16 cellular contexts compared by ENCODE assay signal in genomic region chr17:7553356-7553755, GRCh38. TPM values are rescaled to one million over a fixed set of nuclear protein-coding genes. Genes with fewer than 3 reads are reported as not detected.
A peak's percentile ranks its signal among the peaks of the same experiment; 100 is the strongest.
DNase-seq lines count a peak whose midpoint lies in the region; ATAC-seq and TF ChIP-seq lines count a peak whose summit lies in the region.
"Had no signal": no experiment of that assay in that cellular context is flagged by ENCODE, and none has a peak within 500 bp of the region (broad histone marks: within the 10 kb centered on the region; RNA-seq: fewer than 3 reads in every experiment).

No MANE protein-coding gene starts in this region.

- no peak for TF ChIP-seq POLR2A in upper lobe of left lung (IDR thresholded peaks at IDR 0.05)

- 88 to 95% methylated on average over 1 of the region's 1 CpG for WGBS in upper lobe of left lung, 2 donors

- no peaks in the 10 kb centered on the region for H3K9me3 Mint-ChIP-seq in activated naive CD4-positive, alpha-beta T cell treated with anti-CD3 and anti-CD28 coated beads, Interleukin-2, amount 50 U/mL, for 24 hours
- no peaks in the 10 kb centered on the region for H3K9me3 Mint-ChIP-seq in activated CD8-positive, alpha-beta T cell treated with anti-CD3 and anti-CD28 coated beads for 36 hours

- no peaks in the 10 kb centered on the region for H3K9me3 ChIP-seq in left lung
- no peaks in the 10 kb centered on the region for H3K9me3 ChIP-seq in upper lobe of left lung
- H3K9me3 ChIP-seq in BE2C, result no peaks in the 10 kb centered on the region
- H3K9me3 ChIP-seq: SJCRH30, thyroid gland had no signal

- no peak for TF ChIP-seq EP300 in upper lobe of left lung (IDR thresholded peaks at IDR 0.05)

- ATAC-seq in activated CD8-positive, alpha-beta T cell treated with anti-CD3 and anti-CD28 coated beads for 36 hours, result no peak
- no peak for ATAC-seq in left lung
- no peak for ATAC-seq in upper lobe of left lung (ENCODE audit: low FRiP score in 2 of 2)
- no peak for ATAC-seq in HG03571 (IDR thresholded peaks at IDR 0.05; ENCODE audit: unreplicated experiment)
- ATAC-seq: foreskin keratinocyte had no signal

- peaks cover 21 to 73% of the 10 kb centered on the region in 2 donors for H3K4me1 ChIP-seq in left lung
- H3K4me1 ChIP-seq in upper lobe of left lung, result peaks cover 26 to 46% (median 33%) of the 10 kb centered on the region in 4 donors
- no peaks in the 10 kb centered on the region; the same call in 1 of the 2 replicates for H3K4me1 ChIP-seq in BE2C
- H3K4me1 ChIP-seq: foreskin keratinocyte had no signal

- no peak overlapping the region for H3K4me3 ChIP-seq in left lung
- H3K4me3 ChIP-seq in upper lobe of left lung, result no peak overlapping the region
- no peak overlapping the region for H3K4me3 ChIP-seq in BE2C (ENCODE audit: low read depth, low read length)
- H3K4me3 ChIP-seq: SJCRH30, thyroid gland had no signal

- H3K27ac ChIP-seq in left lung (peak overlapping the region; percentile 44 to 82), upper lobe of left lung (peak overlapping the region; percentile 41 to 70 (median 61))
- H3K27ac ChIP-seq: foreskin keratinocyte, SJCRH30, thyroid gland had no signal

- intact Hi-C loops in activated CD8-positive, alpha-beta T cell treated with anti-CD3 and anti-CD28 coated beads for 36 hours (cut with micrococcal nuclease), result no loop called here
- intact Hi-C loops in left lung (cut with DNase I), result no loop called here

- H3K27ac Mint-ChIP-seq in activated naive CD4-positive, alpha-beta T cell treated with anti-CD3 and anti-CD28 coated beads, Interleukin-2, amount 50 U/mL, for 24 hours, result peak overlapping the region; percentile 86
- peak overlapping the region; percentile 87 for H3K27ac Mint-ChIP-seq in activated CD8-positive, alpha-beta T cell treated with anti-CD3 and anti-CD28 coated beads for 36 hours
- H3K27ac Mint-ChIP-seq: brain had no signal

- peak overlapping the region; percentile 3 for H3K4me3 Mint-ChIP-seq in activated naive CD4-positive, alpha-beta T cell treated with anti-CD3 and anti-CD28 coated beads, Interleukin-2, amount 50 U/mL, for 24 hours
- H3K4me3 Mint-ChIP-seq in activated CD8-positive, alpha-beta T cell treated with anti-CD3 and anti-CD28 coated beads for 36 hours, result peak overlapping the region; percentile 21
- H3K4me3 Mint-ChIP-seq: brain had no signal

- H3K4me1 Mint-ChIP-seq in activated naive CD4-positive, alpha-beta T cell treated with anti-CD3 and anti-CD28 coated beads, Interleukin-2, amount 50 U/mL, for 24 hours, result peaks cover 78% of the 10 kb centered on the region
- H3K4me1 Mint-ChIP-seq in activated CD8-positive, alpha-beta T cell treated with anti-CD3 and anti-CD28 coated beads for 36 hours (ENCODE audit: low read depth), result peaks cover 70% of the 10 kb centered on the region

- POLR2A ChIA-PET in activated CD8-positive, alpha-beta T cell treated with anti-CD3 and anti-CD28 coated beads for 36 hours (lab: Charles Lee), result interaction anchor here (0.7 to 2.9 kb wide), 6 partner anchors 8 to 69 kb away, joined by 3 to 16 read pairs (median 8); partner anchors contain the start of genes POLR2A and SENP3

- H3K27me3 Mint-ChIP-seq in activated naive CD4-positive, alpha-beta T cell treated with anti-CD3 and anti-CD28 coated beads, Interleukin-2, amount 50 U/mL, for 24 hours, result no peaks in the 10 kb centered on the region
- H3K27me3 Mint-ChIP-seq in activated CD8-positive, alpha-beta T cell treated with anti-CD3 and anti-CD28 coated beads for 36 hours, result no peaks in the 10 kb centered on the region

- H3K36me3 Mint-ChIP-seq in activated naive CD4-positive, alpha-beta T cell treated with anti-CD3 and anti-CD28 coated beads, Interleukin-2, amount 50 U/mL, for 24 hours, result no peaks in the 10 kb centered on the region
- H3K36me3 Mint-ChIP-seq in activated CD8-positive, alpha-beta T cell treated with anti-CD3 and anti-CD28 coated beads for 36 hours (ENCODE audit: low read depth), result peaks cover 1% of the 10 kb centered on the region
- H3K36me3 Mint-ChIP-seq: brain had no signal

- TF ChIP-seq CTCF in activated CD8-positive, alpha-beta T cell treated with anti-CD3 and anti-CD28 coated beads for 36 hours (IDR thresholded peaks at IDR 0.05), result no peak
- TF ChIP-seq CTCF in left lung (IDR thresholded peaks at IDR 0.05) (no peak), upper lobe of left lung (IDR thresholded peaks at IDR 0.05) (no peak), BE2C (IDR thresholded peaks at IDR 0.05; ENCODE audit: low read depth, low read length) (no peak)

- H3K27me3 ChIP-seq in left lung (no peaks in the 10 kb centered on the region), upper lobe of left lung (no peaks in the 10 kb centered on the region), BE2C (no peaks in the 10 kb centered on the region)
- H3K27me3 ChIP-seq: foreskin keratinocyte, SJCRH30, thyroid gland had no signal

- H3K36me3 ChIP-seq in left lung, result peaks cover 0 to 7% of the 10 kb centered on the region in 2 donors
- peaks cover 0 to 4% (median 0%) of the 10 kb centered on the region in 4 donors for H3K36me3 ChIP-seq in upper lobe of left lung
- H3K36me3 ChIP-seq in BE2C, result no peaks in the 10 kb centered on the region
- H3K36me3 ChIP-seq: SJCRH30, thyroid gland had no signal

- DNase-seq in activated naive CD4-positive, alpha-beta T cell (lab: John Stamatoyannopoulos, UW), result no peak
- no peak for DNase-seq in activated CD8-positive, alpha-beta T cell treated with anti-CD3 and anti-CD28 coated beads for 36 hours
- DNase-seq in left lung, result no peak
- DNase-seq in upper lobe of left lung, result no peak
- DNase-seq in iPS-NIHi7 (ENCODE audit: extremely low spot score), result no peak
- DNase-seq in BE2C, result no peak
- DNase-seq: DMS79 treated with DMSO at 0.1 percent for 48 hours; effector CD4-positive, alpha-beta T cell; foreskin keratinocyte; midbrain; NCI-H2107; SJCRH30; thyroid gland had no signal

- CTCF ChIA-PET in activated CD8-positive, alpha-beta T cell treated with anti-CD3 and anti-CD28 coated beads for 36 hours (lab: Charles Lee), result interaction anchor here (1.1 to 3.0 kb wide), 4 partner anchors 12 to 39 kb away, joined by 3 to 27 read pairs (median 6); no protein-coding TSS in a partner anchor

RNA-seq across cellular contexts. Expression of gene TNFSF12, which starts 4.5 kb away (rescaled TPM):
- 10 to 100 TPM; 11.8 to 13.8 TPM for total RNA-seq in activated CD8-positive, alpha-beta T cell treated with anti-CD3 and anti-CD28 coated beads for 36 hours
- total RNA-seq in left lung (10 to 100 TPM; 48.5 to 50.5 TPM), upper lobe of left lung (100 to 1,000 TPM in 1 of 6 donors, 10 to 100 TPM in 5; 32.3 to 158 (median 73.2) TPM)
- polyA plus RNA-seq in BE2C (2012; ENCODE audit: insufficient read depth, insufficient read length, low read depth), result not detected
- total RNA-seq: SJCRH30 had no signal

RNA-seq across cellular contexts. Expression of gene TNFSF13, which starts 5.2 kb away (rescaled TPM):
- total RNA-seq in activated CD8-positive, alpha-beta T cell treated with anti-CD3 and anti-CD28 coated beads for 36 hours, result 1 to 10 TPM; 4.0 to 6.9 TPM
- total RNA-seq in left lung (10 to 100 TPM; 79.2 to 87.4 TPM), upper lobe of left lung (100 to 1,000 TPM in 4 of 6 donors, 10 to 100 TPM in 2; 74.2 to 226 (median 129) TPM)
- 1.5 TPM for polyA plus RNA-seq in BE2C (2012; ENCODE audit: insufficient read depth, insufficient read length, low read depth)

RNA-seq across cellular contexts. Expression of gene SENP3, which starts 8.4 kb away (rescaled TPM):
- 10 to 100 TPM; 60.2 to 63.2 TPM for total RNA-seq in activated CD8-positive, alpha-beta T cell treated with anti-CD3 and anti-CD28 coated beads for 36 hours
- total RNA-seq in left lung (10 to 100 TPM; 43.5 to 48.6 TPM), upper lobe of left lung (100 to 1,000 TPM in 1 of 6 donors, 10 to 100 TPM in 5; 54.2 to 108 (median 57.5) TPM)
- polyA plus RNA-seq in BE2C (2012; ENCODE audit: insufficient read depth, insufficient read length, low read depth), result 96.1 TPM

RNA-seq across cellular contexts. Expression of gene CD68, which starts 26.1 kb away (rescaled TPM):
- total RNA-seq in activated CD8-positive, alpha-beta T cell treated with anti-CD3 and anti-CD28 coated beads for 36 hours, result 10 to 100 TPM; 11.4 to 12.9 TPM
- 100 to 1,000 TPM; 305 to 427 TPM for total RNA-seq in left lung
- total RNA-seq in upper lobe of left lung, result 100 to 1,000 TPM in 5 of 6 donors, 10 to 100 TPM in 1; 76.5 to 500 (median 260) TPM
- 0.59 TPM for polyA plus RNA-seq in BE2C (2012; ENCODE audit: insufficient read depth, insufficient read length, low read depth)

RNA-seq across cellular contexts. Expression of gene MPDU1, which starts 30.3 kb away (rescaled TPM):
- 10 to 100 TPM; 50.9 to 51.4 TPM for total RNA-seq in activated CD8-positive, alpha-beta T cell treated with anti-CD3 and anti-CD28 coated beads for 36 hours
- total RNA-seq in left lung (10 to 100 TPM; 81.4 to 87.5 TPM), upper lobe of left lung (100 to 1,000 TPM in 1 of 6 donors, 10 to 100 TPM in 5; 50.6 to 121 (median 56.2) TPM)
- polyA plus RNA-seq in BE2C (2012; ENCODE audit: insufficient read depth, insufficient read length, low read depth), result 76.9 TPM

Comparison
In these comparisons a context has a peak if more than half of its experiments do, and no peak if none do; other contexts are left out.
1. RNA of gene TNFSF13, which starts 5.2 kb away (total RNA-seq): 74.2 to 226 TPM in upper lobe of left lung and 79.2 to 87.4 TPM in left lung; 4.0 to 6.9 TPM in activated CD8-positive, alpha-beta T cell treated with anti-CD3 and anti-CD28 coated beads for 36 hours; every median in the first group is over 4 times any median in the second.